Comparison of ENCODE assay signal across 8 cellular contexts in the genomic region with DNA sequence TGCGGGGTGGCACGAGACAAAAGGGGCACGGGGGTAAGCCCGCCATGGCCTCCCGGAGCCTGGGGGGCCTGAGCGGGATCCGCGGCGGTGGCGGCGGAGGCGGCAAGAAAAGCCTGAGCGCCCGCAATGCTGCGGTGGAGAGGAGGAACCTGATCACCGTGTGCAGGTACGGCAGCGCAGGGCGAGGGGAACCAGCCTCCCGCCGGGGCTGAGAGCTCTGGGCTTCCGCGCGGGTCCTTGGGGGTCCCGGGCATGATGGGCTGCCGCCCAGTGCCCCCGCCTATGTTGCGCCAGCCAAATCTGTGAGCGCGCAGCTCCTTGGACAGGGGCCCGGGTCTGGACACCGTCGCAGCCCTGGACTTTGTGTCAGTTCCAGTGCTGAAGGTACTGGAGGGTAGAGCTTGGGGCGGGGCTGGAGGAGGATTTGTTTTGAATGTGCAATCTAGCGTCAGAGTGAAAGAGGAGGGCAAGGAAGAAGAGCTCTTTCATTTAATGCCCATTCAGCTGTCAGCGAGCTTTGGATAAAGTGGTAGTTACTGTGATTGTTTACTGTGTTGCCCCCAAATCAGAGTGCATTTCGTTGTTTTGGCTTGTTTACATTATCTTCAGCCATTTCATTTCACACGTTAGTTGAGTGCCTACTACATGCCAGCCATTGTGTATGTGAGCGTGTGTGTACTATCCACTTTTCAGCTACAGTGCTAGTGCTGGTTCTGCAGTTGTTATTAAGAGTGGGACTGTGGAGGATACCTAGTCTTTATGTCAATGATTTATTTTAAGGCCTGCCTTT. TPM values are rescaled to one million over a fixed set of nuclear protein-coding genes. Genes with fewer than 3 reads are reported as not detected.
DNase-seq lines count a peak whose midpoint lies in the region; ATAC-seq and TF ChIP-seq lines count a peak whose summit lies in the region.

No MANE protein-coding gene starts in this region.

- H3K4me1 Mint-ChIP-seq in central memory CD8-positive, alpha-beta T cell = peaks cover 8% of the 10 kb centered on the region

- H3K27me3 ChIP-seq in BJ (ENCODE audit: control insufficient read depth, insufficient read depth, low read length) = peaks cover 3% of the 10 kb centered on the region; the same call in 1 of the 2 replicates

- peaks cover 15% of the 10 kb centered on the region for H3K36me3 Mint-ChIP-seq in central memory CD8-positive, alpha-beta T cell (ENCODE audit: insufficient read depth)

- no peaks in the 10 kb centered on the region for H3K36me3 ChIP-seq in BJ (ENCODE audit: control insufficient read depth, insufficient read depth, low read length)

- peak; percentile 15 for ATAC-seq in HG03354 (IDR thresholded peaks at IDR 0.05; ENCODE audit: poor library complexity, severe bottlenecking, unreplicated experiment)
- ATAC-seq in central memory CD8-positive, alpha-beta T cell (replicated peaks; ENCODE audit: extremely low read depth, poor library complexity, severe bottlenecking) = peak; percentile 9
- no peak for ATAC-seq in HG02885 (IDR thresholded peaks at IDR 0.05; ENCODE audit: poor library complexity, unreplicated experiment)
- no peak for ATAC-seq in HG03565 (IDR thresholded peaks at IDR 0.05; ENCODE audit: unreplicated experiment)

- peaks cover 7% of the 10 kb centered on the region for H3K27me3 Mint-ChIP-seq in central memory CD8-positive, alpha-beta T cell

- no peak for TF ChIP-seq CTCF in BJ (IDR thresholded peaks at IDR 0.05; ENCODE audit: insufficient read depth, low read depth, low read length)

- H3K4me3 Mint-ChIP-seq in central memory CD8-positive, alpha-beta T cell = peak overlapping the region; percentile 84

- DNase-seq in BJ (ENCODE audit: low read depth) (no peak), T-helper 2 cell (peak in 3 of 5 experiments; percentile 5 to 20 (median 19)), islet precursor cell (peak; percentile 60)
- no peak for DNase-seq in central memory CD8-positive, alpha-beta T cell (ENCODE audit: low spot score in 2 of 2)

- H3K27ac ChIP-seq in skin epidermis = peak overlapping the region in 4 of 21 experiments; percentile 14 to 69 (median 47)

- POLR2A ChIA-PET in BJ (lab: Charles Lee) = no interaction called here

- H3K9me3 Mint-ChIP-seq in central memory CD8-positive, alpha-beta T cell = no peaks in the 10 kb centered on the region

- CTCF ChIA-PET in BJ (lab: Yijun Ruan, JAX) = interaction anchor here (0.6 to 1.4 kb wide), 2 partner anchors 8 to 500 kb away, joined by 3 to 4 read pairs; no protein-coding TSS in a partner anchor

- H3K4me3 ChIP-seq in BJ (ENCODE audit: low read depth, low read length) = peak overlapping the region; percentile 49
- H3K4me3 ChIP-seq in skin epidermis = peak overlapping the region; percentile 43 to 68 (median 53)

- H3K27ac Mint-ChIP-seq in central memory CD8-positive, alpha-beta T cell (ENCODE audit: low read depth) = no peak overlapping the region

RNA-seq across cellular contexts. Expression of a gene that starts 0.8 kb away (rescaled TPM):
- 0.06 and 0.15 TPM in 2 replicates for polyA plus RNA-seq in BJ (2011; rRNA removed)
- polyA minus RNA-seq in BJ (2011; rRNA and poly(A)+ RNA removed) = not detected in 2 replicates

RNA-seq across cellular contexts. Expression of a gene that starts 28.3 kb away (rescaled TPM):
- polyA plus RNA-seq in BJ (2011; rRNA removed) = 0.25 and 0.40 TPM in 2 replicates
- polyA minus RNA-seq in BJ (2011; rRNA and poly(A)+ RNA removed) = 0.90 TPM in 1 of 2 replicates, not detected in the other

Comparison
In these comparisons a context has a peak if more than half of its experiments do, and no peak if none do; other contexts are left out.
1. DNase-seq: peak in T-helper 2 cell (3 of 5) and islet precursor cell (single experiment); none in BJ (single experiment) and central memory CD8-positive, alpha-beta T cell (0 of 2).
2. ATAC-seq: peak in HG03354 (single experiment) and central memory CD8-positive, alpha-beta T cell (single experiment); none in HG02885 (single experiment) and HG03565 (single experiment).